Comparison of ENCODE assay signal across 26 cellular contexts in genomic region chr10:6796231-6796630, GRCh38.
"Had no signal": no experiment of that assay in that cellular context is flagged by ENCODE, and none has a peak within 500 bp of the region (broad histone marks: within the 10 kb centered on the region; RNA-seq: fewer than 3 reads in every experiment).

No MANE protein-coding gene starts in this region.

- H3K4me1 Mint-ChIP-seq: activated CD4-positive, alpha-beta T cell treated with anti-CD3 and anti-CD28 coated beads for 36 hours; activated naive CD4-positive, alpha-beta T cell treated with anti-CD3 and anti-CD28 coated beads, Interleukin-2, amount 10 ng/mL, durations not matched to agents 7 days and 5 days; activated naive CD8-positive, alpha-beta T cell treated with anti-CD3 and anti-CD28 coated beads, Interleukin-2, amount 10 ng/mL, durations not matched to agents 7 days and 5 days; nephron had no signal

- H3K4me3 ChIP-seq: ascending aorta, left ventricle myocardium inferior, lung, ovary, right lobe of liver, tibial nerve had no signal

- H3K27me3 Mint-ChIP-seq: activated CD4-positive, alpha-beta T cell treated with anti-CD3 and anti-CD28 coated beads for 36 hours had no signal

- DNase-seq: activated CD4-positive, alpha-beta memory T cell treated with anti-CD3 and anti-CD28 coated beads for 36 hours; activated CD4-positive, alpha-beta T cell treated with anti-CD3 and anti-CD28 coated beads for 36 hours; activated CD4-positive, CD25-positive, alpha-beta regulatory T cell; activated CD8-positive, alpha-beta memory T cell treated with anti-CD3 and anti-CD28 coated beads, Interleukin-2, amount 50 U/mL, for 4 hours; activated effector memory CD4-positive, alpha-beta T cell treated with anti-CD3 and anti-CD28 coated beads, Interleukin-2, amount 50 U/mL, for 16 hours; activated naive CD4-positive, alpha-beta T cell treated with anti-CD3 and anti-CD28 coated beads, Interleukin-2, amount 10 ng/mL, durations not matched to agents 7 days and 5 days; activated naive CD8-positive, alpha-beta T cell treated with anti-CD3 and anti-CD28 coated beads, Interleukin-2, amount 10 ng/mL, durations not matched to agents 7 days and 5 days; activated T-cell treated with anti-CD3 and anti-CD28 coated beads, Interleukin-2, amount 50 U/mL, for 1 hour; caudate nucleus; cortex of kidney; foreskin keratinocyte; left ventricle myocardium inferior; ovary; right lobe of liver; stimulated activated CD4-positive, alpha-beta T cell treated with anti-CD3 and anti-CD28 coated beads, Interleukin-2, amount 100 ng/mL, for 48 hours; stimulated activated naive CD4-positive, alpha-beta T cell treated with Interleukin-2 at 50 U/mL for 16 hours; T-helper 1 cell had no signal

- H3K4me3 Mint-ChIP-seq: activated CD4-positive, alpha-beta memory T cell treated with anti-CD3 and anti-CD28 coated beads for 36 hours; activated CD4-positive, alpha-beta T cell treated with anti-CD3 and anti-CD28 coated beads for 36 hours; activated naive CD4-positive, alpha-beta T cell treated with anti-CD3 and anti-CD28 coated beads, Interleukin-2, amount 10 ng/mL, durations not matched to agents 7 days and 5 days; activated naive CD8-positive, alpha-beta T cell treated with anti-CD3 and anti-CD28 coated beads, Interleukin-2, amount 10 ng/mL, durations not matched to agents 7 days and 5 days; activated T-helper 1 cell treated with anti-CD3 and anti-CD28 coated beads, Interleukin-12 subunit alpha, Interleukin-12 subunit beta, Interleukin-2, Interleukin-4 antibody, amounts not matched to agents 30 ng/mL and 10 ng/mL and 1 ng/mL, durations not matched to agents 14 hours and 24 hours and 36 hours; brain; nephron; T-helper 2 cell treated with Interferon-gamma antibody and Interleukin-4, amounts not matched to agents 5 μg/mL and 100 μg/mL, for 36 hours had no signal

- H3K4me1 ChIP-seq: ascending aorta, foreskin keratinocyte, left ventricle myocardium inferior, right lobe of liver, tibial nerve had no signal

- H3K9me3 ChIP-seq: ascending aorta, left ventricle myocardium inferior, ovary, right lobe of liver, tibial nerve had no signal

- H3K9me3 Mint-ChIP-seq: activated CD4-positive, alpha-beta memory T cell treated with anti-CD3 and anti-CD28 coated beads for 36 hours; activated naive CD4-positive, alpha-beta T cell treated with anti-CD3 and anti-CD28 coated beads, Interleukin-2, amount 10 ng/mL, durations not matched to agents 7 days and 5 days; activated naive CD8-positive, alpha-beta T cell treated with anti-CD3 and anti-CD28 coated beads, Interleukin-2, amount 10 ng/mL, durations not matched to agents 7 days and 5 days; activated T-helper 1 cell treated with anti-CD3 and anti-CD28 coated beads, Interleukin-12 subunit alpha, Interleukin-12 subunit beta, Interleukin-2, Interleukin-4 antibody, amounts not matched to agents 30 ng/mL and 10 ng/mL and 1 ng/mL, durations not matched to agents 14 hours and 24 hours and 36 hours; nephron; T-helper 2 cell treated with Interferon-gamma antibody and Interleukin-4, amounts not matched to agents 5 μg/mL and 100 μg/mL, for 36 hours had no signal

- ATAC-seq: activated CD4-positive, alpha-beta T cell treated with anti-CD3 and anti-CD28 coated beads for 36 hours; esophagus mucosa; foreskin keratinocyte; right lobe of liver had no signal

- H3K36me3 ChIP-seq: ascending aorta, left ventricle myocardium inferior, ovary, right lobe of liver, tibial nerve had no signal

- H3K36me3 Mint-ChIP-seq: activated CD4-positive, alpha-beta memory T cell treated with anti-CD3 and anti-CD28 coated beads for 36 hours; activated naive CD4-positive, alpha-beta T cell treated with anti-CD3 and anti-CD28 coated beads, Interleukin-2, amount 10 ng/mL, durations not matched to agents 7 days and 5 days; brain had no signal

- H3K27ac ChIP-seq: ascending aorta, foreskin keratinocyte, left ventricle myocardium inferior, ovary, right lobe of liver had no signal

- H3K27ac Mint-ChIP-seq: activated CD4-positive, alpha-beta memory T cell treated with anti-CD3 and anti-CD28 coated beads for 36 hours; activated CD4-positive, alpha-beta T cell treated with anti-CD3 and anti-CD28 coated beads for 36 hours; activated naive CD4-positive, alpha-beta T cell treated with anti-CD3 and anti-CD28 coated beads, Interleukin-2, amount 10 ng/mL, durations not matched to agents 7 days and 5 days; activated naive CD8-positive, alpha-beta T cell treated with anti-CD3 and anti-CD28 coated beads, Interleukin-2, amount 10 ng/mL, durations not matched to agents 7 days and 5 days; activated T-helper 1 cell treated with anti-CD3 and anti-CD28 coated beads, Interleukin-12 subunit alpha, Interleukin-12 subunit beta, Interleukin-2, Interleukin-4 antibody, amounts not matched to agents 30 ng/mL and 10 ng/mL and 1 ng/mL, durations not matched to agents 14 hours and 24 hours and 36 hours; brain; nephron; progenitor cell of endocrine pancreas; T-helper 2 cell treated with Interferon-gamma antibody and Interleukin-4, amounts not matched to agents 5 μg/mL and 100 μg/mL, for 36 hours had no signal

- H3K27me3 ChIP-seq: ascending aorta, foreskin keratinocyte, ovary, right lobe of liver, tibial nerve had no signal
